16 cellular contexts compared by ENCODE assay signal in genomic region chr11:44750440-44751005, GRCh38.
"Had no signal": no experiment of that assay in that cellular context is flagged by ENCODE, and none has a peak within 500 bp of the region (broad histone marks: within the 10 kb centered on the region; RNA-seq: fewer than 3 reads in every experiment).

No MANE protein-coding gene starts in this region.

- H3K27ac Mint-ChIP-seq: activated CD4-positive, alpha-beta memory T cell treated with anti-CD3 and anti-CD28 coated beads for 36 hours; activated CD4-positive, alpha-beta T cell treated with anti-CD3 and anti-CD28 coated beads for 36 hours; activated naive CD4-positive, alpha-beta T cell treated with anti-CD3 and anti-CD28 coated beads, Interleukin-2, amount 50 U/mL, for 72 hours; activated T-cell treated with anti-CD3 and anti-CD28 coated beads, Interleukin-2, amount 50 U/mL, for 24 hours; memory B cell; natural killer cell; stimulated activated naive CD8-positive, alpha-beta T cell treated with anti-CD3 and anti-CD28 coated beads, Interleukin-15, Interleukin-2, amounts not matched to agents 100 ng/mL and 50 ng/mL, for 24 hours had no signal

- H3K4me3 Mint-ChIP-seq: activated CD4-positive, alpha-beta memory T cell treated with anti-CD3 and anti-CD28 coated beads for 36 hours; activated CD4-positive, alpha-beta T cell treated with anti-CD3 and anti-CD28 coated beads for 36 hours; activated T-cell treated with anti-CD3 and anti-CD28 coated beads, Interleukin-2, amount 50 U/mL, for 24 hours; memory B cell; natural killer cell; stimulated activated naive CD8-positive, alpha-beta T cell treated with anti-CD3 and anti-CD28 coated beads, Interleukin-15, Interleukin-2, amounts not matched to agents 100 ng/mL and 50 ng/mL, for 24 hours had no signal

- H3K27me3 ChIP-seq: left lung had no signal

- H3K27me3 Mint-ChIP-seq: activated CD4-positive, alpha-beta memory T cell treated with anti-CD3 and anti-CD28 coated beads for 36 hours; activated CD4-positive, alpha-beta T cell treated with anti-CD3 and anti-CD28 coated beads for 36 hours; activated T-cell treated with anti-CD3 and anti-CD28 coated beads, Interleukin-2, amount 50 U/mL, for 24 hours; stimulated activated naive CD8-positive, alpha-beta T cell treated with anti-CD3 and anti-CD28 coated beads, Interleukin-15, Interleukin-2, amounts not matched to agents 100 ng/mL and 50 ng/mL, for 24 hours had no signal

- H3K9me3 Mint-ChIP-seq: activated CD4-positive, alpha-beta memory T cell treated with anti-CD3 and anti-CD28 coated beads for 36 hours; activated naive CD4-positive, alpha-beta T cell treated with anti-CD3 and anti-CD28 coated beads, Interleukin-2, amount 50 U/mL, for 72 hours; activated T-cell treated with anti-CD3 and anti-CD28 coated beads, Interleukin-2, amount 50 U/mL, for 24 hours; memory B cell; natural killer cell; stimulated activated naive CD8-positive, alpha-beta T cell treated with anti-CD3 and anti-CD28 coated beads, Interleukin-15, Interleukin-2, amounts not matched to agents 100 ng/mL and 50 ng/mL, for 24 hours had no signal

- H3K27ac ChIP-seq: left lung, VCaP had no signal

- H3K4me1 Mint-ChIP-seq: memory B cell, natural killer cell had no signal

- DNase-seq: activated CD4-positive, alpha-beta memory T cell treated with anti-CD3 and anti-CD28 coated beads for 36 hours; activated CD4-positive, alpha-beta T cell treated with anti-CD3 and anti-CD28 coated beads for 36 hours; activated effector memory CD4-positive, alpha-beta T cell treated with Interleukin-2 at 50 U/mL for 16 hours; activated T-cell treated with anti-CD3 and anti-CD28 coated beads, Interleukin-2, amount 50 U/mL, for 24 hours; amniotic stem cell; central memory CD4-positive, alpha-beta T cell; cortex of kidney; effector CD4-positive, alpha-beta T cell; left lung; natural killer cell; stimulated activated CD4-positive, alpha-beta T cell treated with anti-CD3 and anti-CD28 coated beads, Interleukin-4, amount 100 ng/mL, for 4 hours had no signal

- H3K4me3 ChIP-seq: left lung, smooth muscle cell had no signal

- H3K36me3 ChIP-seq: left lung had no signal

- ATAC-seq: activated CD4-positive, alpha-beta T cell treated with anti-CD3 and anti-CD28 coated beads for 36 hours; activated naive CD4-positive, alpha-beta T cell treated with anti-CD3 and anti-CD28 coated beads, Interleukin-2, amount 50 U/mL, for 72 hours; left lung; natural killer cell had no signal

- H3K9me3 ChIP-seq: left lung had no signal

- H3K4me1 ChIP-seq: left lung had no signal

- H3K36me3 Mint-ChIP-seq: activated CD4-positive, alpha-beta memory T cell treated with anti-CD3 and anti-CD28 coated beads for 36 hours; activated naive CD4-positive, alpha-beta T cell treated with anti-CD3 and anti-CD28 coated beads, Interleukin-2, amount 50 U/mL, for 72 hours; memory B cell; natural killer cell had no signal
